20 cellular contexts compared by ENCODE assay signal in the genomic region with DNA sequence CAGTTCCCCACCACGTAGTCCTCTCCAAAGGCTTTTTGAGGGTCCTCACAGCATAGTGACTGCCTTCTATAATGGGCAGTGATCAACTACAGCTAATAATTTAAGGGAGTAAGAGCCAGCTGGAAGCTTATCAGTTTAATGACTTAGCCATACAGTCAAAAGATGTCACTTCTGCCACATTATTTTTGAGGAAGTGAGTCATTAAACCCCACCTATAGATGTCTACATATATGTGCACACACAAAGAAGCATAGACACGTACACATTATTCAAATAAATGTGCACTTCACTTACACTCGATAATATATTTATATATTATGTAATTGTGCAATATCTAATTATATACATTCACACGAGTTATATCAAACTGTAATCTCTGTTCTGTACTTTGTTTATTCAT.
"Had no signal": no experiment of that assay in that cellular context is flagged by ENCODE, and none has a peak within 500 bp of the region (broad histone marks: within the 10 kb centered on the region; RNA-seq: fewer than 3 reads in every experiment).

No MANE protein-coding gene starts in this region.

- DNase-seq: activated CD4-positive, alpha-beta memory T cell treated with anti-CD3 and anti-CD28 coated beads, Interleukin-2, amount 10 ng/mL, durations not matched to agents 7 days and 5 days; activated CD4-positive, alpha-beta T cell treated with anti-CD3 and anti-CD28 coated beads for 1 hour; activated CD4-positive, alpha-beta T cell treated with anti-CD3 and anti-CD28 coated beads, Interleukin-2, amount 10 ng/mL, durations not matched to agents 7 days and 5 days; activated CD8-positive, alpha-beta memory T cell treated with anti-CD3 and anti-CD28 coated beads, Interleukin-2, amount 50 U/mL, for 48 hours; activated gamma-delta T cell; activated naive CD4-positive, alpha-beta T cell treated with anti-CD3 and anti-CD28 coated beads, Interleukin-2, amount 10 ng/mL, durations not matched to agents 7 days and 5 days; activated naive CD8-positive, alpha-beta T cell treated with anti-CD3 and anti-CD28 coated beads, Interleukin-2, amount 10 ng/mL, durations not matched to agents 7 days and 5 days; activated T-cell treated with anti-CD3 and anti-CD28 coated beads, Interleukin-2, amount 50 U/mL, for 24 hours; dorsolateral prefrontal cortex; effector memory CD4-positive, alpha-beta T cell; gastrocnemius medialis; glutamatergic neuron; islet precursor cell; left ventricle myocardium inferior; mesendoderm; natural killer cell; occipital lobe; stimulated activated CD4-positive, alpha-beta T cell treated with anti-CD3 and anti-CD28 coated beads, Interleukin-15, amount 100 ng/mL, for 24 hours; stimulated activated naive CD4-positive, alpha-beta T cell had no signal

- ATAC-seq: gastrocnemius medialis, natural killer cell, WTC11 had no signal
